9 cellular contexts compared by ENCODE assay signal in the genomic region with DNA sequence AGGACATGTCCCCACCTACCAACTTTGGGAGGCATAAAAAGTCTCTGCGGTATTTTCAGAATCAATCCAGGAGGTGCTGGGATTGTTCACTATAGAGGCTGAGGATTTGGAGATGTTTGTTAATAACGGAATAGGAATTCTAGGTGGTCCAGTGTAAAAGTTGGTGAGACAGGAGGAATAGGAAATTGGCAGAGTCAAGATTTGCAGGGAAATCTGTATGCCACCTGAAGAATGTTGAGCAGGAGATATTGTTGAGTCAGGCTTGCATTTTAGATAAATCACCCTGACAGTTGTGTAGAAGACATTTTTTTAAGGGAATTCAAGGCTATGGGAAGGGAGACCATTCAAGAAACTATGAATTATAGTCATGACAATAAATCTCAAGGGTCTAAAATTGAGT.
"Had no signal": no experiment of that assay in that cellular context is flagged by ENCODE, and none has a peak within 500 bp of the region (broad histone marks: within the 10 kb centered on the region; RNA-seq: fewer than 3 reads in every experiment).

No MANE protein-coding gene starts in this region.

- DNase-seq: H9, HCEC 1CT, IMR-90, KG1 had no signal

- H3K4me3 ChIP-seq: GM23338, K562 had no signal

- H3K4me3 Mint-ChIP-seq: GM23338, H9 had no signal

- H3K9me3 Mint-ChIP-seq: GM23338, H9 had no signal

- H3K4me2 ChIP-seq: GM23338 had no signal

- ATAC-seq: GM23338, K562 had no signal

- H2AFZ ChIP-seq: GM23338 had no signal

- FAIRE-seq: H1, H54, K562 had no signal

- H3K27ac ChIP-seq: HL-60 had no signal

- H3K27ac Mint-ChIP-seq: GM23338, H9 had no signal
